Comparison of ENCODE assay signal across 9 cellular contexts in genomic region chr12:92987362-92987761, GRCh38. TPM values are rescaled to one million over a fixed set of nuclear protein-coding genes. Genes with fewer than 3 reads are reported as not detected.
A peak's percentile ranks its signal among the peaks of the same experiment; 100 is the strongest.
DNase-seq lines count a peak whose midpoint lies in the region; ATAC-seq and TF ChIP-seq lines count a peak whose summit lies in the region.
"Had no signal": no experiment of that assay in that cellular context is flagged by ENCODE, and none has a peak within 500 bp of the region (broad histone marks: within the 10 kb centered on the region; RNA-seq: fewer than 3 reads in every experiment).

No MANE protein-coding gene starts in this region.

- H3K27me3 ChIP-seq in esophagus muscularis mucosa, result no peaks in the 10 kb centered on the region

- ATAC-seq in GM21825 (IDR thresholded peaks at IDR 0.05; ENCODE audit: unreplicated experiment), result peak; percentile 33
- ATAC-seq in naive thymus-derived CD8-positive, alpha-beta T cell, result peak; percentile 61 to 72

- peak overlapping the region in 2 of 10 donors; percentile 8 to 44 for H3K4me3 Mint-ChIP-seq in naive thymus-derived CD8-positive, alpha-beta T cell

- no peak overlapping the region for H3K4me3 ChIP-seq in esophagus muscularis mucosa

- DNase-seq in DMS53 (lab: John Stamatoyannopoulos, UW) (peak; percentile 89), NCI-H146 (lab: John Stamatoyannopoulos, UW) (peak; percentile 54), SW480 (ENCODE audit: low spot score) (peak; percentile 81), esophagus muscularis mucosa (ENCODE audit: extremely low spot score) (no peak), COLO668 (lab: John Stamatoyannopoulos, UW; ENCODE audit: unreplicated experiment) (no peak), HPDE6-E6E7 (ENCODE audit: extremely low spot score) (no peak)
- peak in 5 of 10 donors; percentile 17 to 63 (median 60) for DNase-seq in naive thymus-derived CD8-positive, alpha-beta T cell

- no peaks in the 10 kb centered on the region for H3K9me3 Mint-ChIP-seq in naive thymus-derived CD8-positive, alpha-beta T cell
- H3K9me3 Mint-ChIP-seq: activated naive CD4-positive, alpha-beta T cell treated with anti-CD3 and anti-CD28 coated beads, Interleukin-2, amount 50 U/mL, for 24 hours had no signal

- no peak for TF ChIP-seq EP300 in esophagus muscularis mucosa (IDR thresholded peaks at IDR 0.05)

- TF ChIP-seq CTCF in esophagus muscularis mucosa (IDR thresholded peaks at IDR 0.05), result peak; percentile 58 to 64 (median 64)

- peak overlapping the region; percentile 34 to 66 (median 46) for H3K27ac ChIP-seq in esophagus muscularis mucosa (replicated peaks in 1 of 4)

- 0% methylated on average over 3 of the region's 3 CpGs for WGBS in esophagus muscularis mucosa

- H3K9me3 ChIP-seq in esophagus muscularis mucosa, result peaks cover 0 to 3% (median 0%) of the 10 kb centered on the region in 4 donors

- H3K4me1 ChIP-seq in esophagus muscularis mucosa, result peaks cover 10 to 15% (median 12%) of the 10 kb centered on the region in 4 donors

- peaks cover 7 to 19% (median 10%) of the 10 kb centered on the region in 4 donors for H3K4me1 Mint-ChIP-seq in naive thymus-derived CD8-positive, alpha-beta T cell

- H3K36me3 ChIP-seq in esophagus muscularis mucosa, result no peaks in the 10 kb centered on the region

- TF ChIP-seq POLR2A in esophagus muscularis mucosa (IDR thresholded peaks at IDR 0.05; ENCODE audit: low read depth), result no peak

- POLR2A ChIA-PET in naive thymus-derived CD8-positive, alpha-beta T cell (lab: Charles Lee), result interaction anchor here (0.7 to 1.1 kb wide), 2 partner anchors 58 to 605 kb away, joined by 3 to 4 read pairs; partner anchors contain the start of gene EEA1

- no peaks in the 10 kb centered on the region for H3K36me3 Mint-ChIP-seq in naive thymus-derived CD8-positive, alpha-beta T cell
- H3K36me3 Mint-ChIP-seq: activated naive CD4-positive, alpha-beta T cell treated with anti-CD3 and anti-CD28 coated beads, Interleukin-2, amount 50 U/mL, for 24 hours had no signal

- intact Hi-C loops in esophagus muscularis mucosa (cut with DNase I), result loop anchor here (2.0 to 10.0 kb wide), 4 partner anchors 200 to 1117 kb away; no protein-coding TSS in a partner anchor

- peaks cover 0 to 17% (median 0%) of the 10 kb centered on the region in 5 donors for H3K27me3 Mint-ChIP-seq in naive thymus-derived CD8-positive, alpha-beta T cell
- H3K27me3 Mint-ChIP-seq: activated naive CD4-positive, alpha-beta T cell treated with anti-CD3 and anti-CD28 coated beads, Interleukin-2, amount 50 U/mL, for 24 hours had no signal

- H3K27ac Mint-ChIP-seq in naive thymus-derived CD8-positive, alpha-beta T cell, result peak overlapping the region in 3 of 10 donors; percentile 16 to 83 (median 54)
- H3K27ac Mint-ChIP-seq: activated naive CD4-positive, alpha-beta T cell treated with anti-CD3 and anti-CD28 coated beads, Interleukin-2, amount 50 U/mL, for 24 hours had no signal

RNA-seq across cellular contexts. Expression of gene EEA1, which starts 58.3 kb away (rescaled TPM):
- total RNA-seq in esophagus muscularis mucosa, result 10 to 100 TPM; 15.7 to 31.1 (median 24.1) TPM
- total RNA-seq in naive thymus-derived CD8-positive, alpha-beta T cell, result 10 to 100 TPM; 17.4 to 22.0 TPM
- 10 to 100 TPM in 1 of 3 donors, 1 to 10 TPM in 2; 6.8 to 13.3 (median 7.9) TPM for polyA plus RNA-seq in naive thymus-derived CD8-positive, alpha-beta T cell

Comparison
In these comparisons a context has a peak if more than half of its experiments do, and no peak if none do; other contexts are left out.
1. DNase-seq: peak in DMS53 (single experiment), NCI-H146 (single experiment) and SW480 (single experiment); none in esophagus muscularis mucosa (single experiment), COLO668 (single experiment) and HPDE6-E6E7 (single experiment).